23 cellular contexts compared by ENCODE assay signal in genomic region chr9:123371805-123372590, GRCh38. TPM values are rescaled to one million over a fixed set of nuclear protein-coding genes. Genes with fewer than 3 reads are reported as not detected.
"Had no signal": no experiment of that assay in that cellular context is flagged by ENCODE, and none has a peak within 500 bp of the region (broad histone marks: within the 10 kb centered on the region; RNA-seq: fewer than 3 reads in every experiment).

No MANE protein-coding gene starts in this region.

- FAIRE-seq: colon, endothelial cell of umbilical vein had no signal

- H3K9me3 ChIP-seq: esophagus squamous epithelium, neutrophil, thoracic aorta, upper lobe of right lung had no signal

- H3K4me1 ChIP-seq: upper lobe of right lung had no signal

- H3K27me3 ChIP-seq: cardiac muscle cell had no signal

- H3K9me3 Mint-ChIP-seq: activated CD4-positive, alpha-beta memory T cell treated with anti-CD3 and anti-CD28 coated beads, Interleukin-2, amount 10 ng/mL, durations not matched to agents 7 days and 5 days; activated T-cell treated with anti-CD3 and anti-CD28 coated beads, Interleukin-2, amount 50 U/mL, for 4 hours; stimulated activated naive CD8-positive, alpha-beta T cell treated with anti-CD3 and anti-CD28 coated beads, Interleukin-15, Interleukin-2, amounts not matched to agents 100 ng/mL and 50 ng/mL, for 24 hours had no signal

- H3K36me3 ChIP-seq: cardiac muscle cell, esophagus squamous epithelium, neutrophil, thoracic aorta, upper lobe of right lung had no signal

- H3K4me3 Mint-ChIP-seq: activated CD4-positive, alpha-beta memory T cell treated with anti-CD3 and anti-CD28 coated beads, Interleukin-2, amount 10 ng/mL, durations not matched to agents 7 days and 5 days; activated T-cell treated with anti-CD3 and anti-CD28 coated beads, Interleukin-2, amount 50 U/mL, for 4 hours; stimulated activated naive CD8-positive, alpha-beta T cell treated with anti-CD3 and anti-CD28 coated beads, Interleukin-15, Interleukin-2, amounts not matched to agents 100 ng/mL and 50 ng/mL, for 24 hours had no signal

- H3K27ac Mint-ChIP-seq: activated CD4-positive, alpha-beta memory T cell treated with anti-CD3 and anti-CD28 coated beads, Interleukin-2, amount 10 ng/mL, durations not matched to agents 7 days and 5 days; stimulated activated naive CD8-positive, alpha-beta T cell treated with anti-CD3 and anti-CD28 coated beads, Interleukin-15, Interleukin-2, amounts not matched to agents 100 ng/mL and 50 ng/mL, for 24 hours had no signal

- DNase-seq: activated CD4-positive, alpha-beta memory T cell treated with anti-CD3 and anti-CD28 coated beads, Interleukin-2, amount 10 ng/mL, durations not matched to agents 7 days and 5 days; activated CD4-positive, alpha-beta T cell treated with anti-CD3 and anti-CD28 coated beads for 4 hours; activated effector memory CD4-positive, alpha-beta T cell treated with Interleukin-2 at 50 U/mL for 16 hours; activated naive CD4-positive, alpha-beta T cell treated with anti-CD3 and anti-CD28 coated beads, Interleukin-2, amount 50 U/mL, for 16 hours; activated T-cell treated with anti-CD3 and anti-CD28 coated beads, Interleukin-2, amount 50 U/mL, for 4 hours; esophagus squamous epithelium; hypothalamus; kidney glomerular epithelial cell; stimulated activated CD4-positive, alpha-beta T cell treated with anti-CD3 and anti-CD28 coated beads, Interleukin-15, amount 100 ng/mL, for 24 hours; stimulated activated CD4-positive, alpha-beta T cell treated with anti-CD3 and anti-CD28 coated beads, Interleukin-4, amount 100 ng/mL, for 1 hour; upper lobe of right lung had no signal

- ATAC-seq: activated T-cell treated with anti-CD3 and anti-CD28 coated beads, Interleukin-2, amount 50 U/mL, for 4 hours; SK-N-SH treated with all-trans-retinoic acid at 6 μM for 48 hours; upper lobe of right lung had no signal

- H3K27ac ChIP-seq: esophagus squamous epithelium, neutrophil, skin epidermis, thoracic aorta, upper lobe of right lung, VCaP had no signal

- H3K4me3 ChIP-seq: cardiac muscle cell, skin epidermis, thoracic aorta, upper lobe of right lung had no signal

RNA-seq across cellular contexts. Expression of gene CRB2, which starts 16.0 kb away (rescaled TPM):
- total RNA-seq: endothelial cell of umbilical vein; esophagus squamous epithelium; fibroblast of villous mesenchyme; T-helper 1 cell treated with Interleukin-12 subunit alpha and Interleukin-12 subunit beta and Interleukin-4 antibody, amounts not matched to agents 30 ng/mL and 1 ng/mL, for 36 hours; thoracic aorta had no signal
- polyA plus RNA-seq: endothelial cell of umbilical vein, liver had no signal
